30 cellular contexts compared by ENCODE assay signal in the genomic region with DNA sequence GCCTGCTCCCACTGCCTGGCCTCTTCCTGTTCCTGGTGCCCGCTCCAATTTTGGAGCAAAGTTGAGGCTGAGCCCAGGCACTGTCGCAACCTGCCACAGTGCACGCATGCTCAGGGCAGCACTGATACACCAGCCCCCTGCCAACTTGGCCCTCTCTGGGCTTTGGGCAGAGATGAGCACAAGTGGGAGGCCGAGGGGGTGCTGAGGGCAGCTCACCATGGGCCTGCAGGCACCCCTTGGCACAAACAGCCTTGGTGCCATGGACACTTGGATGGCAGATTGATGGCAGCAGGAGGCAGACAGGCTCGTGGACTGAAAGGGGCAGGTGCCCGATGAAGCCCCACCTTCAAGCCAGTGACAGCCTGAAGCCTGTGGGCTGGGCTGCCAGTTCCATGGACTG.
"Had no signal": no experiment of that assay in that cellular context is flagged by ENCODE, and none has a peak within 500 bp of the region (broad histone marks: within the 10 kb centered on the region; RNA-seq: fewer than 3 reads in every experiment).

No MANE protein-coding gene starts in this region.

- H3K27me3 ChIP-seq: esophagus muscularis mucosa, foreskin keratinocyte, sigmoid colon, stomach, tibial nerve had no signal

- H3K36me3 ChIP-seq: sigmoid colon had no signal

- H3K4me3 ChIP-seq: esophagus muscularis mucosa, lung, mucosa of descending colon, sigmoid colon, stomach, tibial nerve had no signal

- H3K9me3 ChIP-seq: esophagus muscularis mucosa, mucosa of descending colon, sigmoid colon, stomach, tibial nerve had no signal

- H3K27ac ChIP-seq: esophagus muscularis mucosa, foreskin keratinocyte, sigmoid colon, stomach, tibial nerve, WERI-Rb-1 had no signal

- H3K4me1 ChIP-seq: foreskin keratinocyte had no signal

- ATAC-seq: activated CD4-positive, CD25-positive, alpha-beta regulatory T cell treated with anti-CD3 and anti-CD28 coated beads, Interleukin-2, amount 50 U/mL, for 24 hours; activated naive CD8-positive, alpha-beta T cell treated with anti-CD3 and anti-CD28 coated beads, Interleukin-2, amount 50 U/mL, for 24 hours; activated T-cell treated with anti-CD3 and anti-CD28 coated beads, Interleukin-2, amount 50 U/mL, for 4 hours; activated T-helper 17 cell treated with anti-CD3 and anti-CD28 coated beads, Interleukin-2, amount 50 U/mL, for 72 hours; foreskin keratinocyte; left lobe of liver; mucosa of descending colon; stimulated activated naive B cell treated with anti-CD40 and anti-IgM and Interleukin-4, amounts not matched to agents 10 μg/mL and 1 μg/mL and 100 μg/mL, for 72 hours had no signal

- DNase-seq: activated CD4-positive, alpha-beta T cell treated with anti-CD3 and anti-CD28 coated beads for 48 hours; activated CD4-positive, alpha-beta T cell treated with anti-CD3 and anti-CD28 coated beads, Interleukin-2, amount 50 U/mL, for 48 hours; activated gamma-delta T cell treated with Interleukin-2 at 50 U/mL for 16 hours; activated naive CD4-positive, alpha-beta T cell treated with anti-CD3 and anti-CD28 coated beads, Interleukin-2, amount 50 U/mL, for 16 hours; activated naive CD8-positive, alpha-beta T cell treated with anti-CD3 and anti-CD28 coated beads, Interleukin-2, amount 50 U/mL, for 24 hours; activated T-cell treated with anti-CD3 and anti-CD28 coated beads, Interleukin-2, amount 50 U/mL, for 4 hours; amygdala; caudate nucleus; dermis blood vessel endothelial cell; effector CD4-positive, alpha-beta T cell; foreskin keratinocyte; kidney glomerular epithelial cell; mesendoderm; mucosa of descending colon; naive B cell; nephron progenitor cell; sigmoid colon; stimulated activated CD4-positive, alpha-beta T cell treated with anti-CD3 and anti-CD28 coated beads, Interleukin-15, amount 100 ng/mL, for 24 hours; stimulated activated CD4-positive, alpha-beta T cell treated with anti-CD3 and anti-CD28 coated beads, Interleukin-2, amount 100 ng/mL, for 24 hours; stimulated activated naive B cell treated with anti-CD40 and anti-IgM and Interleukin-4, amounts not matched to agents 10 μg/mL and 1 μg/mL and 100 μg/mL, for 72 hours; stomach; SW 1271; T-helper 9 cell; WERI-Rb-1 had no signal
